17 cellular contexts compared by ENCODE assay signal in the genomic region with DNA sequence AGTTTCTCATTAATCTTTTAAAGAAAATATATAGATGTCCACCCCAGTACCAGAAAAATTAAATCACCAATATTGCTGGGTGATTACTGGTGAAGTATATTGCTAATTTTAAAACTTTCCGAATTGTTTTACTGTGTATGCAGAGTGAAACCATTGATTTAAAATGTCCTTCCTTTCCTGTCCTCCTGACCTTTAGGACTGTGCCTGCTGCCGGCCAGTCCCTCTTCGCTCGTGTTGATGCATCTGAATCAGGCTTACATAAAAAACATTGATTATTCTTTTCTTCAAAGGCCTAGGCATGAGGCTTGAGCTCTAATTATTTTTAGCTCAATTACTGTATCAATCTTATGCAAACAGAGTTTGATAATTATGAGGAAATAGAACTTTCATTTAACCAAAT.
DNase-seq lines count a peak whose midpoint lies in the region; ATAC-seq, FAIRE-seq and TF ChIP-seq lines count a peak whose summit lies in the region.
"Had no signal": no experiment of that assay in that cellular context is flagged by ENCODE, and none has a peak within 500 bp of the region (broad histone marks: within the 10 kb centered on the region; RNA-seq: fewer than 3 reads in every experiment).

No MANE protein-coding gene starts in this region.

- POLR2A ChIA-PET in HepG2 (lab: Yijun Ruan, JAX): no interaction called here

- H3K9ac ChIP-seq in HepG2 (ENCODE audit: insufficient read depth, low read depth, low read length) (no peak overlapping the region), neural progenitor cell (no peak overlapping the region)
- H3K9ac ChIP-seq: BLaER1 treated with 17β-estradiol and CSF1 and Interleukin-3, amounts not matched to agents 10 nM and 100 nM had no signal

- no peaks in the 10 kb centered on the region for H3K27me3 Mint-ChIP-seq in neural progenitor cell (ENCODE audit: insufficient read depth, low read depth)
- no peaks in the 10 kb centered on the region for H3K27me3 Mint-ChIP-seq in activated naive CD4-positive, alpha-beta T cell treated with anti-CD3 and anti-CD28 coated beads for 36 hours (ENCODE audit: low read depth)
- H3K27me3 Mint-ChIP-seq: CD4-positive, CD25-positive, alpha-beta regulatory T cell; IgD-negative memory B cell had no signal

- H3K27ac Mint-ChIP-seq in neural progenitor cell: no peak overlapping the region
- H3K27ac Mint-ChIP-seq in activated naive CD4-positive, alpha-beta T cell treated with anti-CD3 and anti-CD28 coated beads for 36 hours: no peak overlapping the region
- H3K27ac Mint-ChIP-seq: CD4-positive, CD25-positive, alpha-beta regulatory T cell; IgD-negative memory B cell had no signal

- H3K79me2 ChIP-seq in HepG2 (ENCODE audit: insufficient read depth, low read length) (no peaks in the 10 kb centered on the region), neural progenitor cell (ENCODE audit: low read depth) (no peaks in the 10 kb centered on the region)

- no peak overlapping the region for H3K4me2 ChIP-seq in HepG2 (ENCODE audit: low read depth, low read length)
- no peak overlapping the region for H3K4me2 ChIP-seq in neural progenitor cell
- H3K4me2 ChIP-seq: BLaER1 treated with 17β-estradiol and CSF1 and Interleukin-3, amounts not matched to agents 10 nM and 100 nM had no signal

- no peak for DNase-seq in right lobe of liver
- DNase-seq in HepG2 (ENCODE audit: low spot score): no peak
- peak; percentile 41 for DNase-seq in SHP77 treated with DMSO at 0.1 percent for 48 hours (lab: John Stamatoyannopoulos, UW)
- no peak for DNase-seq in neural progenitor cell (ENCODE audit: low spot score)
- no peak for DNase-seq in globus pallidus (ENCODE audit: low spot score)
- DNase-seq in activated naive CD4-positive, alpha-beta T cell treated with anti-CD3 and anti-CD28 coated beads for 36 hours: no peak
- DNase-seq: ACHN; CD4-positive, CD25-positive, alpha-beta regulatory T cell; DMS 273 treated with DMSO at 0.1 percent for 48 hours; GOT3; H9; KG1 had no signal

- no peaks in the 10 kb centered on the region for H3K36me3 Mint-ChIP-seq in neural progenitor cell
- H3K36me3 Mint-ChIP-seq in activated naive CD4-positive, alpha-beta T cell treated with anti-CD3 and anti-CD28 coated beads for 36 hours (ENCODE audit: low read depth): no peaks in the 10 kb centered on the region
- H3K36me3 Mint-ChIP-seq: CD4-positive, CD25-positive, alpha-beta regulatory T cell; IgD-negative memory B cell had no signal

- CTCF ChIA-PET in HepG2 (lab: Yijun Ruan, JAX; ENCODE audit: low intra/inter-chr PET ratio, low total read pairs): no interaction called here
- CTCF ChIA-PET in activated naive CD4-positive, alpha-beta T cell treated with anti-CD3 and anti-CD28 coated beads for 36 hours (lab: Charles Lee): no interaction called here

- H3K27me3 ChIP-seq in right lobe of liver (no peaks in the 10 kb centered on the region), HepG2 (ENCODE audit: control insufficient read depth in 1 of 2, insufficient read depth in 2 of 2, low read length in 2 of 2) (no peaks in the 10 kb centered on the region), neural progenitor cell (no peaks in the 10 kb centered on the region)
- H3K27me3 ChIP-seq: BLaER1 treated with 17β-estradiol and CSF1 and Interleukin-3, amounts not matched to agents 10 nM and 100 nM had no signal

- ATAC-seq in right lobe of liver (peak; percentile 44 to 73 (median 62)), HepG2 (no peak), HG02642 (IDR thresholded peaks at IDR 0.05; ENCODE audit: poor library complexity, unreplicated experiment) (no peak)

- H3K4me1 ChIP-seq in right lobe of liver (no peaks in the 10 kb centered on the region), HepG2 (ENCODE audit: insufficient read depth, low read length) (no peaks in the 10 kb centered on the region), neural progenitor cell (no peaks in the 10 kb centered on the region)
- H3K4me1 ChIP-seq: BLaER1 treated with 17β-estradiol and CSF1 and Interleukin-3, amounts not matched to agents 10 nM and 100 nM had no signal

- H3K36me3 ChIP-seq in right lobe of liver (no peaks in the 10 kb centered on the region), HepG2 (replicated peaks in 1 of 2; ENCODE audit: control insufficient read depth in 1 of 2, insufficient read depth in 2 of 2, low read length in 2 of 2) (no peaks in the 10 kb centered on the region), neural progenitor cell (no peaks in the 10 kb centered on the region)
- H3K36me3 ChIP-seq: BLaER1 treated with 17β-estradiol and CSF1 and Interleukin-3, amounts not matched to agents 10 nM and 100 nM had no signal

- no peaks in the 10 kb centered on the region for H3K9me3 ChIP-seq in right lobe of liver
- H3K9me3 ChIP-seq in HepG2 (ENCODE audit: low read length): no peaks in the 10 kb centered on the region
- H3K9me3 ChIP-seq in neural progenitor cell (ENCODE audit: low read depth): no peaks in the 10 kb centered on the region
- H3K9me3 ChIP-seq: BLaER1 treated with 17β-estradiol and CSF1 and Interleukin-3, amounts not matched to agents 10 nM and 100 nM had no signal

- FAIRE-seq in HepG2 (lab: Jason Lieb, UNC): no peak
- FAIRE-seq: G401.6, GM12891 had no signal

- no peak for TF ChIP-seq CTCF in right lobe of liver (IDR thresholded peaks at IDR 0.05)
- no peak for TF ChIP-seq CTCF in HepG2 (CRISPR knock-in tag; IDR thresholded peaks at IDR 0.05)
- TF ChIP-seq CTCF in neural progenitor cell (IDR thresholded peaks at IDR 0.05): no peak

- H3K4me3 ChIP-seq in right lobe of liver (no peak overlapping the region), HepG2 (replicated peaks in 1 of 3; ENCODE audit: insufficient read depth in 1 of 3, low read depth in 2 of 3, low read length in 3 of 3) (no peak overlapping the region), neural progenitor cell (no peak overlapping the region)
- H3K4me3 ChIP-seq: BLaER1 treated with 17β-estradiol and CSF1 and Interleukin-3, amounts not matched to agents 10 nM and 100 nM had no signal

- H4K20me1 ChIP-seq in HepG2 (ENCODE audit: insufficient read depth, low read length) (no peaks in the 10 kb centered on the region), neural progenitor cell (ENCODE audit: low read depth) (no peaks in the 10 kb centered on the region)
- H4K20me1 ChIP-seq: BLaER1 treated with 17β-estradiol and CSF1 and Interleukin-3, amounts not matched to agents 10 nM and 100 nM had no signal

- H3K9me3 Mint-ChIP-seq in neural progenitor cell: no peaks in the 10 kb centered on the region
- peaks cover 1% of the 10 kb centered on the region for H3K9me3 Mint-ChIP-seq in activated naive CD4-positive, alpha-beta T cell treated with anti-CD3 and anti-CD28 coated beads for 36 hours
- H3K9me3 Mint-ChIP-seq: H9 had no signal

- 17% methylated on average over 4 of the region's 4 CpGs for WGBS in right lobe of liver (ENCODE audit: insufficient coverage, low coverage, low lambda C conversion rate, missing lambda C conversion rate)
- 16% methylated on average over 4 of the region's 4 CpGs for WGBS in HepG2 (ENCODE audit: low lambda C conversion rate)

- H3K27ac ChIP-seq in right lobe of liver (no peak overlapping the region), HepG2 (ENCODE audit: extremely low read length, insufficient read depth, low read length) (no peak overlapping the region), neural progenitor cell (no peak overlapping the region)
- H3K27ac ChIP-seq: BLaER1 treated with 17β-estradiol and CSF1 and Interleukin-3, amounts not matched to agents 10 nM and 100 nM had no signal

- TF ChIP-seq EP300 in HepG2 (IDR thresholded peaks at IDR 0.05; ENCODE audit: low read depth in 2 of 2, low read length in 2 of 2): no peak
- no peak for TF ChIP-seq EP300 in HepG2 (CRISPR knock-in tag; IDR thresholded peaks at IDR 0.05; ENCODE audit: borderline replicate concordance)

- no peak for TF ChIP-seq RAD21 in HepG2 (CRISPR knock-in tag; IDR thresholded peaks at IDR 0.05)

- no peaks in the 10 kb centered on the region for H3F3A ChIP-seq in neural progenitor cell (ENCODE audit: low read depth)

- intact Hi-C loops in right lobe of liver (cut with DNase I): no loop called here
- intact Hi-C loops in HepG2 (cut with micrococcal nuclease; ENCODE audit: unreplicated experiment): no loop called here
- intact Hi-C loops in activated naive CD4-positive, alpha-beta T cell treated with anti-CD3 and anti-CD28 coated beads for 36 hours (cut with micrococcal nuclease): no loop called here

- in situ Hi-C loops in HepG2 (cut with HindIII; ENCODE audit: extremely low pct_ligation_motif_present, low pct_unique_long_range_greater_than_20kb): no loop called here

- H3K4me1 Mint-ChIP-seq in neural progenitor cell: peaks cover 2% of the 10 kb centered on the region
- H3K4me1 Mint-ChIP-seq in activated naive CD4-positive, alpha-beta T cell treated with anti-CD3 and anti-CD28 coated beads for 36 hours (ENCODE audit: low read depth): no peaks in the 10 kb centered on the region
- H3K4me1 Mint-ChIP-seq: CD4-positive, CD25-positive, alpha-beta regulatory T cell; H9; IgD-negative memory B cell had no signal

- BruUV-seq in HepG2 (replicated peaks; lab: Mats Ljungman, UMichigan): no TSS peak

- H2AFZ ChIP-seq in HepG2 (ENCODE audit: low read length): no peak overlapping the region
- peak overlapping the region; percentile 1 for H2AFZ ChIP-seq in neural progenitor cell (replicated peaks)

- TF ChIP-seq POLR2A in right lobe of liver (IDR thresholded peaks at IDR 0.05) (no peak), HepG2 (IDR thresholded peaks at IDR 0.05; ENCODE audit: insufficient read depth in 1 of 2, low read depth in 2 of 2, low read length in 2 of 2) (no peak)

- H3K4me3 Mint-ChIP-seq in neural progenitor cell: no peak overlapping the region
- no peak overlapping the region for H3K4me3 Mint-ChIP-seq in activated naive CD4-positive, alpha-beta T cell treated with anti-CD3 and anti-CD28 coated beads for 36 hours
- H3K4me3 Mint-ChIP-seq: CD4-positive, CD25-positive, alpha-beta regulatory T cell; H9; IgD-negative memory B cell had no signal

TF ChIP-seq in HepG2, 621 proteins besides CTCF, POLR2A, EP300 and RAD21:
- TF ChIP-seq HOMEZ (CRISPR knock-in tag; IDR thresholded peaks at IDR 0.05; ENCODE audit: low read depth) (no peak), RXRB (CRISPR knock-in tag; IDR thresholded peaks at IDR 0.05; ENCODE audit: borderline replicate concordance) (no peak)

Comparison
In these comparisons a context has a peak if more than half of its experiments do, and no peak if none do; other contexts are left out.
1. ATAC-seq: peak in right lobe of liver (4 of 4); none in HepG2 (single experiment) and HG02642 (single experiment).